25 cellular contexts compared by ENCODE assay signal in the genomic region with DNA sequence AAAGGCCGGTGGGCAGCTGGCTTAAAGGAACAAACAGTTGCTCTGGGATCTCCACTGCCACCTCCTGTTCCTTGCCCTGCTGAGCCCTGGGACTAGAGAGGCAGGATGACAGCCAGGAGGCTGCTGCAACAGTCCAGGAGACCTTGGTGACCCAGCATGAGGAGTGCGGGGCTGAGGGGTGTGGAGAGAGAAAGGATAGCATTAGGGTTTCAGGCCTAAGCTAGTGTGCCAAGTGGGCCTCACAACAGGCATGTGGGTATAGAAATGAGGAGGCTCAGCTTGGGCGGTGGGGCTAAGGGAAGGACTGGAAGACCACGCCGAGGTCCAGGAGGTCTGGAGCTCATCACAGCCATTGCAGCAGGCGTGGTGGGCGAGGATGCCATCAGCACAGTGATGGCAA. TPM values are rescaled to one million over a fixed set of nuclear protein-coding genes. Genes with fewer than 3 reads are reported as not detected.
DNase-seq lines count a peak whose midpoint lies in the region; TF ChIP-seq lines count a peak whose summit lies in the region.
"Had no signal": no experiment of that assay in that cellular context is flagged by ENCODE, and none has a peak within 500 bp of the region (broad histone marks: within the 10 kb centered on the region; RNA-seq: fewer than 3 reads in every experiment).

No MANE protein-coding gene starts in this region.

- no peak for TF ChIP-seq EP300 in sigmoid colon (IDR thresholded peaks at IDR 0.05)

- CTCF ChIA-PET in activated CD4-positive, alpha-beta T cell treated with anti-CD3 and anti-CD28 coated beads, Interleukin-2, amount 10 ng/mL, durations not matched to agents 7 days and 5 days (lab: Charles Lee): interaction anchor here (1.2 kb wide), 1 partner anchor 12 kb away, joined by 4 read pairs; no protein-coding TSS in a partner anchor

- no peak for DNase-seq in activated CD4-positive, alpha-beta T cell treated with anti-CD3 and anti-CD28 coated beads, Interleukin-2, amount 10 ng/mL, durations not matched to agents 7 days and 5 days
- no peak for DNase-seq in activated CD4-positive, alpha-beta T cell treated with anti-CD3 and anti-CD28 coated beads, Interleukin-2, amount 10 ng/mL, durations not matched to agents 24 days and 14 days
- no peak for DNase-seq in WERI-Rb-1
- DNase-seq in endodermal cell: no peak
- DNase-seq in neural crest cell (ENCODE audit: low read depth, low spot score): no peak
- DNase-seq in sigmoid colon: no peak
- DNase-seq in NCI-H524 treated with DMSO at 0.1 percent for 48 hours (lab: John Stamatoyannopoulos, UW): no peak
- no peak for DNase-seq in COLO668 (lab: John Stamatoyannopoulos, UW; ENCODE audit: unreplicated experiment)
- DNase-seq: Calu3; CD8-positive, alpha-beta memory T cell; DMS79 treated with DMSO at 0.1 percent for 48 hours; GF-D8; H7; Kasumi-1; NCI-H1092 treated with DMSO at 0.1 percent for 48 hours; NCI-H1436; NCI-H187; NCI-H446; NCI-H526 treated with DMSO at 0.1 percent for 48 hours; PC-9; SHP77 had no signal

- H3K9me3 Mint-ChIP-seq in activated CD4-positive, alpha-beta T cell treated with anti-CD3 and anti-CD28 coated beads, Interleukin-2, amount 10 ng/mL, durations not matched to agents 7 days and 5 days: no peaks in the 10 kb centered on the region
- no peaks in the 10 kb centered on the region for H3K9me3 Mint-ChIP-seq in activated CD4-positive, alpha-beta T cell treated with anti-CD3 and anti-CD28 coated beads, Interleukin-2, amount 10 ng/mL, durations not matched to agents 24 days and 14 days
- no peaks in the 10 kb centered on the region for H3K9me3 Mint-ChIP-seq in endodermal cell
- H3K9me3 Mint-ChIP-seq in neural crest cell: peaks cover 3% of the 10 kb centered on the region
- H3K9me3 Mint-ChIP-seq: CD8-positive, alpha-beta memory T cell had no signal

- intact Hi-C loops in activated CD4-positive, alpha-beta T cell treated with anti-CD3 and anti-CD28 coated beads, Interleukin-2, amount 10 ng/mL, durations not matched to agents 24 days and 14 days (cut with micrococcal nuclease): no loop called here
- intact Hi-C loops in sigmoid colon (cut with DNase I): no loop called here

- H3K4me3 ChIP-seq in WERI-Rb-1 (ENCODE audit: low read depth, low read length) (no peak overlapping the region), endodermal cell (ENCODE audit: low read length) (no peak overlapping the region), sigmoid colon (no peak overlapping the region)
- H3K4me3 ChIP-seq: K562, PC-9 had no signal

- no peaks in the 10 kb centered on the region for H3K36me3 Mint-ChIP-seq in activated CD4-positive, alpha-beta T cell treated with anti-CD3 and anti-CD28 coated beads, Interleukin-2, amount 10 ng/mL, durations not matched to agents 7 days and 5 days (ENCODE audit: low read depth)
- peaks cover 2% of the 10 kb centered on the region for H3K36me3 Mint-ChIP-seq in activated CD4-positive, alpha-beta T cell treated with anti-CD3 and anti-CD28 coated beads, Interleukin-2, amount 10 ng/mL, durations not matched to agents 24 days and 14 days (ENCODE audit: low read depth)
- H3K36me3 Mint-ChIP-seq in endodermal cell (ENCODE audit: low read depth) (no peaks in the 10 kb centered on the region), neural crest cell (ENCODE audit: low read depth) (peaks cover 15% of the 10 kb centered on the region)
- H3K36me3 Mint-ChIP-seq: CD14-positive monocyte; CD8-positive, alpha-beta memory T cell had no signal

- TF ChIP-seq CTCF in WERI-Rb-1 (IDR thresholded peaks at IDR 0.05; ENCODE audit: low read depth, low read length): peak; percentile 12; the same call in 1 of the 2 replicates
- peak; percentile 16 for TF ChIP-seq CTCF in endodermal cell (conservative IDR thresholded peaks at IDR 0.05)
- TF ChIP-seq CTCF in neural crest cell (conservative IDR thresholded peaks at IDR 0.05): no peak
- no peak for TF ChIP-seq CTCF in sigmoid colon (IDR thresholded peaks at IDR 0.05)

- peak overlapping the region; percentile 54 for H3K27ac Mint-ChIP-seq in activated CD4-positive, alpha-beta T cell treated with anti-CD3 and anti-CD28 coated beads, Interleukin-2, amount 10 ng/mL, durations not matched to agents 7 days and 5 days
- no peak overlapping the region for H3K27ac Mint-ChIP-seq in activated CD4-positive, alpha-beta T cell treated with anti-CD3 and anti-CD28 coated beads, Interleukin-2, amount 10 ng/mL, durations not matched to agents 24 days and 14 days
- H3K27ac Mint-ChIP-seq in endodermal cell (no peak overlapping the region), neural crest cell (ENCODE audit: unreplicated experiment) (peak overlapping the region; percentile 36)
- H3K27ac Mint-ChIP-seq: B cell, CD14-positive monocyte had no signal

- no peaks in the 10 kb centered on the region for H3K4me1 Mint-ChIP-seq in activated CD4-positive, alpha-beta T cell treated with anti-CD3 and anti-CD28 coated beads, Interleukin-2, amount 10 ng/mL, durations not matched to agents 7 days and 5 days
- peaks cover 3% of the 10 kb centered on the region for H3K4me1 Mint-ChIP-seq in activated CD4-positive, alpha-beta T cell treated with anti-CD3 and anti-CD28 coated beads, Interleukin-2, amount 10 ng/mL, durations not matched to agents 24 days and 14 days
- H3K4me1 Mint-ChIP-seq in endodermal cell (peaks cover 6% of the 10 kb centered on the region), neural crest cell (peaks cover 34% of the 10 kb centered on the region)
- H3K4me1 Mint-ChIP-seq: CD14-positive monocyte; CD8-positive, alpha-beta memory T cell had no signal

- TF ChIP-seq POLR2A in sigmoid colon (IDR thresholded peaks at IDR 0.05): no peak

- WGBS in endodermal cell (ENCODE audit: insufficient coverage in 1 of 2, insufficient read length in 1 of 2), 2 experiments: 94 to 95% methylated on average over 4 to 7 of the region's 7 CpGs
- WGBS in sigmoid colon, 2 donors: 93 to 94% methylated on average over 7 of the region's 7 CpGs

- H3K9me3 ChIP-seq in WERI-Rb-1 (ENCODE audit: severe bottlenecking) (peaks cover 7% of the 10 kb centered on the region), endodermal cell (ENCODE audit: control insufficient read depth, low read length) (no peaks in the 10 kb centered on the region), sigmoid colon (no peaks in the 10 kb centered on the region)

- no peaks in the 10 kb centered on the region for H3K27me3 ChIP-seq in WERI-Rb-1 (ENCODE audit: insufficient read depth, low read depth, severe bottlenecking)
- peaks cover 12% of the 10 kb centered on the region for H3K27me3 ChIP-seq in endodermal cell (ENCODE audit: control insufficient read depth, insufficient read depth, low read length, poor library complexity, severe bottlenecking)
- no peaks in the 10 kb centered on the region for H3K27me3 ChIP-seq in sigmoid colon

- peaks cover 15% of the 10 kb centered on the region for H3K36me3 ChIP-seq in WERI-Rb-1
- H3K36me3 ChIP-seq in endodermal cell (ENCODE audit: control insufficient read depth, insufficient read depth, low read length): no peaks in the 10 kb centered on the region
- no peaks in the 10 kb centered on the region for H3K36me3 ChIP-seq in sigmoid colon

- H3K27ac ChIP-seq in WERI-Rb-1: no peak overlapping the region
- no peak overlapping the region for H3K27ac ChIP-seq in endodermal cell (ENCODE audit: low read depth, low read length)
- no peak overlapping the region for H3K27ac ChIP-seq in sigmoid colon
- H3K27ac ChIP-seq: 22Rv1, PC-9 had no signal

- no peak overlapping the region for H3K9ac ChIP-seq in endodermal cell (ENCODE audit: extremely low read depth, low read length, poor library complexity, severe bottlenecking)

- H3K4me3 Mint-ChIP-seq in activated CD4-positive, alpha-beta T cell treated with anti-CD3 and anti-CD28 coated beads, Interleukin-2, amount 10 ng/mL, durations not matched to agents 7 days and 5 days: no peak overlapping the region
- no peak overlapping the region for H3K4me3 Mint-ChIP-seq in activated CD4-positive, alpha-beta T cell treated with anti-CD3 and anti-CD28 coated beads, Interleukin-2, amount 10 ng/mL, durations not matched to agents 24 days and 14 days
- H3K4me3 Mint-ChIP-seq in endodermal cell: no peak overlapping the region
- no peak overlapping the region for H3K4me3 Mint-ChIP-seq in neural crest cell
- H3K4me3 Mint-ChIP-seq: B cell, CD14-positive monocyte had no signal

- peaks cover 2% of the 10 kb centered on the region for H3K27me3 Mint-ChIP-seq in activated CD4-positive, alpha-beta T cell treated with anti-CD3 and anti-CD28 coated beads, Interleukin-2, amount 10 ng/mL, durations not matched to agents 7 days and 5 days
- no peaks in the 10 kb centered on the region for H3K27me3 Mint-ChIP-seq in activated CD4-positive, alpha-beta T cell treated with anti-CD3 and anti-CD28 coated beads, Interleukin-2, amount 10 ng/mL, durations not matched to agents 24 days and 14 days
- peaks cover 57% of the 10 kb centered on the region for H3K27me3 Mint-ChIP-seq in endodermal cell (ENCODE audit: insufficient read depth)
- H3K27me3 Mint-ChIP-seq in neural crest cell (ENCODE audit: low read depth): no peaks in the 10 kb centered on the region

- POLR2A ChIA-PET in activated CD4-positive, alpha-beta T cell treated with anti-CD3 and anti-CD28 coated beads, Interleukin-2, amount 10 ng/mL, durations not matched to agents 7 days and 5 days (lab: Charles Lee): no interaction called here

- no peaks in the 10 kb centered on the region for H3K4me1 ChIP-seq in endodermal cell (ENCODE audit: control insufficient read depth, insufficient read depth, low read length)
- H3K4me1 ChIP-seq in sigmoid colon: no peaks in the 10 kb centered on the region

RNA-seq across cellular contexts. Expression of a gene that starts 39.8 kb away (rescaled TPM):
- total RNA-seq in activated CD4-positive, alpha-beta T cell treated with anti-CD3 and anti-CD28 coated beads, Interleukin-2, amount 10 ng/mL, durations not matched to agents 7 days and 5 days: 10 to 100 TPM; 10.5 to 11.9 TPM
- total RNA-seq in activated CD4-positive, alpha-beta T cell treated with anti-CD3 and anti-CD28 coated beads, Interleukin-2, amount 10 ng/mL, durations not matched to agents 24 days and 14 days: 0.42 and 0.52 TPM in 2 replicates
- total RNA-seq in endodermal cell (1 to 10 TPM; 5.9 to 7.0 TPM), neural crest cell (31.2 and 31.5 TPM in 2 replicates), sigmoid colon (under 1 TPM; 0.66 to 0.83 (median 0.76) TPM)
- 44.6 TPM for polyA plus RNA-seq in endodermal cell (2013, experiment 1 of 2)
- polyA plus RNA-seq in endodermal cell (2013, experiment 2 of 2): 44.2 TPM
- 1 to 10 TPM in 1 of 3 donors, under 1 TPM in 2; under 0.01 to 1.9 (median under 0.01) TPM for polyA plus RNA-seq in sigmoid colon
- total RNA-seq: Calu3 had no signal
- polyA plus RNA-seq: CD14-positive monocyte, K562 had no signal

Comparison
In these comparisons a context has a peak if more than half of its experiments do, and no peak if none do; other contexts are left out.
1. H3K27ac Mint-ChIP-seq: peak in activated CD4-positive, alpha-beta T cell treated with anti-CD3 and anti-CD28 coated beads, Interleukin-2, amount 10 ng/mL, durations not matched to agents 7 days and 5 days (single experiment) and neural crest cell (single experiment); none in activated CD4-positive, alpha-beta T cell treated with anti-CD3 and anti-CD28 coated beads, Interleukin-2, amount 10 ng/mL, durations not matched to agents 24 days and 14 days (single experiment) and endodermal cell (single experiment).
2. CTCF ChIP-seq: peak in WERI-Rb-1 (single experiment) and endodermal cell (single experiment); none in neural crest cell (single experiment) and sigmoid colon (0 of 4).